Comparison of ENCODE assay signal across 8 cellular contexts in genomic region chr15:76265769-76266168, GRCh38. TPM values are rescaled to one million over a fixed set of nuclear protein-coding genes. Genes with fewer than 3 reads are reported as not detected.
A peak's percentile ranks its signal among the peaks of the same experiment; 100 is the strongest.
DNase-seq lines count a peak whose midpoint lies in the region; ATAC-seq, FAIRE-seq and TF ChIP-seq lines count a peak whose summit lies in the region.
"Not testable (repeated sequence)": the region's sequence is repeated elsewhere in the genome, so short reads cannot be mapped to it uniquely, and the experiment has no call there.

No MANE protein-coding gene starts in this region.

- peaks cover 85% of the 10 kb centered on the region for H3K36me3 Mint-ChIP-seq in type B pancreatic cell

- intact Hi-C loops in K562 (cut with micrococcal nuclease) = not testable (repeated sequence)

- not testable (repeated sequence) for H3K9me1 ChIP-seq in K562 (ENCODE audit: control insufficient read depth, insufficient read depth, low read length)

- not testable (repeated sequence) for H2AFZ ChIP-seq in K562 (ENCODE audit: low read depth, low read length)

- POLR2A ChIA-PET in K562 (lab: Yijun Ruan, JAX) = not testable (repeated sequence)

- not testable (repeated sequence) for FAIRE-seq in K562 (lab: Jason Lieb, UNC)

- not testable (repeated sequence) for ATAC-seq in K562

- not testable (repeated sequence) for BruUV-seq in K562 (replicated peaks; lab: Mats Ljungman, UMichigan)

- H3K9ac ChIP-seq in K562 (ENCODE audit: insufficient read depth in 1 of 2, low read depth in 2 of 2, low read length in 2 of 2) = not testable (repeated sequence)

- CTCF ChIA-PET in K562 (lab: Yijun Ruan, JAX; ENCODE audit: low intra/inter-chr PET ratio) = not testable (repeated sequence)

- WGBS in K562 (ENCODE audit: insufficient coverage, low coverage, missing lambda C conversion rate) = 100% methylated on average over 2 of the region's 2 CpGs

- peaks cover 89% of the 10 kb centered on the region for H3K36me3 ChIP-seq in K562 (ENCODE audit: control insufficient read depth, insufficient read depth, low read length)

- peaks cover 36% of the 10 kb centered on the region for H3K9me3 Mint-ChIP-seq in type B pancreatic cell

- not testable (repeated sequence) for H3K4me3 ChIP-seq in K562; fibroblast of pulmonary artery (replicated peaks; ENCODE audit: low read depth, low read length)

- in situ Hi-C loops in K562 (cut with MboI) = not testable (repeated sequence)

- H3K9me3 ChIP-seq in K562 (replicated peaks; ENCODE audit: control insufficient read depth, insufficient read depth, low read depth, low read length) = not testable (repeated sequence)

- peak; percentile 32; the same call in 1 of the 2 replicates for TF ChIP-seq EP300 in Ishikawa (IDR thresholded peaks at IDR 0.05; ENCODE audit: borderline replicate concordance)
- TF ChIP-seq EP300 in K562 (IDR thresholded peaks at IDR 0.05; ENCODE audit: low read length) = not testable (repeated sequence)

- H4K20me1 ChIP-seq in K562 (replicated peaks; ENCODE audit: control insufficient read depth, insufficient read depth, low read length) = not testable (repeated sequence)

- not testable (repeated sequence) for H3K27me3 Mint-ChIP-seq in type B pancreatic cell

- H3K27ac ChIP-seq in K562 (ENCODE audit: extremely low read depth, low read depth, low read length) = not testable (repeated sequence)

- TF ChIP-seq RAD21 in Ishikawa (IDR thresholded peaks at IDR 0.05; ENCODE audit: low read depth) = peak; percentile 5; the same call in 1 of the 2 replicates
- not testable (repeated sequence) for TF ChIP-seq RAD21 in K562 (CRISPR knock-in tag; conservative IDR thresholded peaks at IDR 0.05 in 1 of 2, IDR thresholded peaks at IDR 0.05 in 1 of 2)

- peak overlapping the region; percentile 34 for H3K27ac Mint-ChIP-seq in type B pancreatic cell

- not testable (repeated sequence) for H3K4me2 ChIP-seq in K562 (ENCODE audit: insufficient read depth, low read length)

- not testable (repeated sequence) for H3K4me1 Mint-ChIP-seq in type B pancreatic cell (ENCODE audit: unreplicated experiment)

- H3K79me2 ChIP-seq in K562 (ENCODE audit: control insufficient read depth, insufficient read depth, low read length) = not testable (repeated sequence)

- not testable (repeated sequence) for TF ChIP-seq POLR2A in K562 (conservative IDR thresholded peaks at IDR 0.05)

- H3K4me1 ChIP-seq in K562 (replicated peaks in 1 of 2; ENCODE audit: control insufficient read depth in 2 of 2, insufficient read depth in 2 of 2, low read length in 2 of 2) = not testable (repeated sequence)

- DNase-seq in COLO668 (lab: John Stamatoyannopoulos, UW; ENCODE audit: unreplicated experiment) (peak; percentile 7), NCI-H748 treated with DMSO at 0.1 percent for 48 hours (lab: John Stamatoyannopoulos, UW) (peak; percentile 8), dermis blood vessel endothelial cell (peak; percentile 25), fibroblast of pulmonary artery (ENCODE audit: low read depth) (peak; percentile 18), lung microvascular endothelial cell (ENCODE audit: low read depth in 2 of 2) (peak; percentile 3 to 58)
- DNase-seq in K562 (ENCODE audit: extremely low read depth in 1 of 4, low spot score in 3 of 4); type B pancreatic cell (ENCODE audit: extremely low spot score, unreplicated experiment): not testable (repeated sequence)

- TF ChIP-seq CTCF in K562 (IDR thresholded peaks at IDR 0.05 in 2 of 3, conservative IDR thresholded peaks at IDR 0.05 in 1 of 3; ENCODE audit: insufficient read depth in 2 of 3, low read depth in 1 of 3, low read length in 3 of 3); fibroblast of pulmonary artery (IDR thresholded peaks at IDR 0.05; ENCODE audit: low read length, missing control alignments); type B pancreatic cell (conservative IDR thresholded peaks at IDR 0.05): not testable (repeated sequence)

- not testable (repeated sequence) for H3K4me3 Mint-ChIP-seq in type B pancreatic cell

- not testable (repeated sequence) for H3K27me3 ChIP-seq in K562 (ENCODE audit: control insufficient read depth in 2 of 2, insufficient read depth in 2 of 2, low read length in 2 of 2)

TF ChIP-seq in Ishikawa, 13 proteins besides CTCF, POLR2A, EP300 and RAD21:
- TF ChIP-seq NFIC (IDR thresholded peaks at IDR 0.05) (peak; percentile 92), TCF12 (IDR thresholded peaks at IDR 0.05; ENCODE audit: low read depth) (peak; percentile 45; the same call in 1 of the 2 replicates), YY1 (IDR thresholded peaks at IDR 0.05; ENCODE audit: low read depth) (peak; percentile 58), FOXM1 (IDR thresholded peaks at IDR 0.05; ENCODE audit: borderline replicate concordance, low read depth) (peak; percentile 29; the same call in 1 of the 2 replicates), CEBPB (IDR thresholded peaks at IDR 0.05) (peak; percentile 67; the same call in 1 of the 2 replicates)

TF ChIP-seq in K562, 482 proteins besides CTCF, POLR2A, EP300 and RAD21:
- peak; percentile 75 for TF ChIP-seq NFIC (IDR thresholded peaks at IDR 0.05)

RNA-seq across cellular contexts. Expression of gene ETFA, which starts 45.5 kb away (rescaled TPM):
- 146 and 261 TPM in 2 replicates for total RNA-seq in K562 (2011; cell fraction: chromatin; rRNA removed; ENCODE audit: low replicate concordance)
- 96.2 and 100 TPM in 2 replicates for total RNA-seq in K562 (2011; cell fraction: nucleolus; rRNA removed)
- total RNA-seq in K562 (2011; cell fraction: nucleoplasm; rRNA removed) = 157 and 209 TPM in 2 replicates
- total RNA-seq in K562 (2014; rRNA removed) (161 and 191 TPM in 2 replicates), K562 (2014; rRNA removed; fragmentation: Illumina TruSeq; extraction: Trizol) (312 and 341 TPM in 2 replicates), K562 (2015; rRNA removed; fragmentation: Illumina TruSeq; extraction: Trizol) (210 and 240 TPM in 2 replicates), K562 (2021) (258 and 263 TPM in 2 replicates), dermis blood vessel endothelial cell (165 and 183 TPM in 2 replicates), lung microvascular endothelial cell (131 and 158 TPM in 2 replicates), type B pancreatic cell (ENCODE audit: low replicate concordance) (135 and 149 TPM in 2 replicates)
- polyA plus RNA-seq in K562 (2011; rRNA removed) (394 and 543 TPM in 2 replicates), K562 (2014; fragmentation: Illumina TruSeq; extraction: Trizol) (232 and 238 TPM in 2 replicates), K562 (2014; fragmentation: Nextera tagmentation; extraction: Ambion mirVana) (100 to 1,000 TPM; 130 to 134 TPM), K562 (2014; rRNA removed) (200 and 253 TPM in 2 replicates)
- 152 and 278 TPM in 2 replicates for polyA plus RNA-seq in K562 (2011; cell fraction: cytosol; rRNA removed)
- polyA plus RNA-seq in K562 (2011; cell fraction: nucleus; rRNA removed) = 72.1 and 126 TPM in 2 replicates
- polyA plus RNA-seq in K562 (2012) = 193 and 269 TPM in 2 replicates
- polyA minus RNA-seq in K562 (2011; rRNA and poly(A)+ RNA removed) = 348 and 381 TPM in 2 replicates
- 108 and 109 TPM in 2 replicates for polyA minus RNA-seq in K562 (2011; cell fraction: cytosol; rRNA and poly(A)+ RNA removed)
- polyA minus RNA-seq in K562 (2011; cell fraction: nucleus; rRNA and poly(A)+ RNA removed) = 49.1 and 73.3 TPM in 2 replicates
